In the genomic region with DNA sequence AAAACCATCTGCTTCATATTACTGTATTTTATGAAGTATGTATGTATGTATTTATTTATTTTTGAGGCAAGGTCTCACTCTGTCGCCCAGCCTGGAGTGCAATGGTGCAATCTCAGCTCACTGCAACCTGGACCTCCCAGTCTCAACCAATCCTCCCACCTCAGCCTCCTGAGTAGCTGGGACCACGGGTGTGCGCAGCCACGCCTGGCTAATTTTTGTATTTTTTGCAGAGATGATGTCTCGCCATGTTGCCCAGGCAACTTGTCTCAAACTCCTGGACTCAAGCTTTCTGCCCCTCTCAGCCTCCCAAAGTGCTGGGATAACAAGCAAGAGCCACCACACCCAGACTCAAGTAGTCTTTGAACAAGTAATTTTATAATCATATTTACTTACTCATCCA, we compare ENCODE assay signal across 19 cellular contexts. TPM values are rescaled to one million over a fixed set of nuclear protein-coding genes. Genes with fewer than 3 reads are reported as not detected.
A peak's percentile ranks its signal among the peaks of the same experiment; 100 is the strongest.
DNase-seq lines count a peak whose midpoint lies in the region; ATAC-seq, FAIRE-seq and TF ChIP-seq lines count a peak whose summit lies in the region.
"Had no signal": no experiment of that assay in that cellular context is flagged by ENCODE, and none has a peak within 500 bp of the region (broad histone marks: within the 10 kb centered on the region; RNA-seq: fewer than 3 reads in every experiment).

No MANE protein-coding gene starts in this region.

- no peaks in the 10 kb centered on the region for H3K9me1 ChIP-seq in endothelial cell of umbilical vein (replicated peaks; ENCODE audit: control insufficient read depth, extremely low read depth, insufficient read depth, low read length)

- TF ChIP-seq POLR2A in endothelial cell of umbilical vein (IDR thresholded peaks at IDR 0.05; ENCODE audit: low read depth, low read length), result no peak
- no peak for TF ChIP-seq POLR2A in breast epithelium (IDR thresholded peaks at IDR 0.05)

- H3K9ac ChIP-seq in endothelial cell of umbilical vein (replicated peaks; ENCODE audit: extremely low read depth, insufficient read depth, low read length), result peak overlapping the region; percentile 3

- peaks cover 8% of the 10 kb centered on the region for H3K36me3 Mint-ChIP-seq in mesothelial cell of epicardium

- H3K27ac ChIP-seq in endothelial cell of umbilical vein (ENCODE audit: insufficient read depth, low read depth, low read length) (peak overlapping the region; percentile 65), foreskin keratinocyte (no peak overlapping the region), breast epithelium (no peak overlapping the region)
- H3K27ac ChIP-seq: C4-2B, left lung, upper lobe of right lung had no signal

- peaks cover 4% of the 10 kb centered on the region for H4K20me1 ChIP-seq in endothelial cell of umbilical vein (replicated peaks; ENCODE audit: control insufficient read depth, extremely low read depth, insufficient read depth, low read length)

- no peaks in the 10 kb centered on the region for H3K9me3 ChIP-seq in endothelial cell of umbilical vein (replicated peaks; ENCODE audit: control insufficient read depth, insufficient read depth, low read length)
- H3K9me3 ChIP-seq in breast epithelium, result no peaks in the 10 kb centered on the region
- H3K9me3 ChIP-seq: left lung, upper lobe of right lung had no signal

- CTCF ChIA-PET in endothelial cell of umbilical vein (lab: Charles Lee), result interaction anchor here (3.5 kb wide), 1 partner anchor 169 kb away, joined by 13 read pairs; no protein-coding TSS in a partner anchor

- no peak overlapping the region for H3K4me3 Mint-ChIP-seq in mesothelial cell of epicardium

- BruUV-seq in endothelial cell of umbilical vein (replicated peaks; lab: Mats Ljungman, UMichigan), result no TSS peak

- peaks cover 13% of the 10 kb centered on the region for H3K9me3 Mint-ChIP-seq in mesothelial cell of epicardium

- H3K4me1 Mint-ChIP-seq in mesothelial cell of epicardium, result peaks cover 44% of the 10 kb centered on the region

- no peak for FAIRE-seq in endothelial cell of umbilical vein (lab: Jason Lieb, UNC)

- ATAC-seq in foreskin keratinocyte, result no peak
- ATAC-seq: esophagus mucosa, left lung, upper lobe of right lung had no signal

- no peak for TF ChIP-seq CTCF in endothelial cell of umbilical vein (IDR thresholded peaks at IDR 0.05; ENCODE audit: extremely low read depth in 1 of 2, insufficient read depth in 1 of 2, low read depth in 1 of 2, low read length in 2 of 2)
- no peak for TF ChIP-seq CTCF in foreskin keratinocyte (conservative IDR thresholded peaks at IDR 0.05)
- no peak for TF ChIP-seq CTCF in mesothelial cell of epicardium (IDR thresholded peaks at IDR 0.05; ENCODE audit: unreplicated experiment)
- TF ChIP-seq CTCF in breast epithelium (IDR thresholded peaks at IDR 0.05), result no peak

- dilution Hi-C loops in endothelial cell of umbilical vein (cut with MboI; ENCODE audit: extremely low pct_ligation_motif_present, low sequenced_read_pairs), result no loop called here

- H3K79me2 ChIP-seq in endothelial cell of umbilical vein (ENCODE audit: control insufficient read depth, insufficient read depth, low read length), result peaks cover 90% of the 10 kb centered on the region

- H2AFZ ChIP-seq in endothelial cell of umbilical vein (ENCODE audit: low read depth, low read length), result no peak overlapping the region

- POLR2A ChIA-PET in endothelial cell of umbilical vein (lab: Charles Lee), result no interaction called here

- H3K27me3 Mint-ChIP-seq in mesothelial cell of epicardium (ENCODE audit: low read depth), result no peaks in the 10 kb centered on the region

- DNase-seq in NCI-H510A treated with DMSO at 0.1 percent for 48 hours (lab: John Stamatoyannopoulos, UW) (peak; percentile 4), NCI-H510A (lab: John Stamatoyannopoulos, UW) (no peak), NCI-H748 (lab: John Stamatoyannopoulos, UW; ENCODE audit: unreplicated experiment) (peak; percentile 100), endothelial cell of umbilical vein (ENCODE audit: low read depth, low spot score) (no peak), foreskin keratinocyte (no peak), mesothelial cell of epicardium (ENCODE audit: low spot score in 2 of 2, unreplicated experiment in 2 of 2) (no peak), breast epithelium (ENCODE audit: low spot score in 2 of 2) (no peak)
- no peak for DNase-seq in effector CD4-positive, alpha-beta T cell
- DNase-seq: activated CD4-positive, alpha-beta T cell treated with anti-CD3 and anti-CD28 coated beads for 48 hours; caudate nucleus; DMS 273 treated with DMSO at 0.1 percent for 48 hours; glutamatergic neuron; left lung; NCI-H187 treated with DMSO at 0.1 percent for 48 hours; NCI-H446 treated with DMSO at 0.1 percent for 48 hours; stimulated activated CD4-positive, alpha-beta T cell treated with anti-CD3 and anti-CD28 coated beads, Interleukin-4, amount 100 ng/mL, for 24 hours; upper lobe of right lung had no signal

- H3K27me3 ChIP-seq in endothelial cell of umbilical vein (ENCODE audit: control insufficient read depth in 2 of 2, insufficient read depth in 2 of 2, low read length in 2 of 2) (no peaks in the 10 kb centered on the region), foreskin keratinocyte (no peaks in the 10 kb centered on the region), breast epithelium (no peaks in the 10 kb centered on the region)
- H3K27me3 ChIP-seq: left lung, upper lobe of right lung had no signal

- H3K4me3 ChIP-seq in endothelial cell of umbilical vein (replicated peaks in 1 of 3; ENCODE audit: insufficient read depth in 1 of 3, low read depth in 1 of 3, low read length in 3 of 3) (no peak overlapping the region), breast epithelium (no peak overlapping the region)
- H3K4me3 ChIP-seq: left lung, upper lobe of right lung had no signal

- intact Hi-C loops in endothelial cell of umbilical vein (cut with micrococcal nuclease) (loop anchor here (10.0 kb wide), 3 partner anchors 167 to 863 kb away; a partner anchor contains a TSS), breast epithelium (cut with DNase I; ENCODE audit: low total_unique reads) (no loop called here)

- no peak overlapping the region for H3K27ac Mint-ChIP-seq in mesothelial cell of epicardium

- peak overlapping the region; percentile 42 for H3K4me2 ChIP-seq in endothelial cell of umbilical vein (ENCODE audit: insufficient read depth, low read length)

- H3K4me1 ChIP-seq in endothelial cell of umbilical vein (ENCODE audit: control insufficient read depth, extremely low read depth, insufficient read depth, low read length) (peaks cover 37% of the 10 kb centered on the region), foreskin keratinocyte (peaks cover 29% of the 10 kb centered on the region), breast epithelium (no peaks in the 10 kb centered on the region)

- H3K36me3 ChIP-seq in endothelial cell of umbilical vein (ENCODE audit: control insufficient read depth in 2 of 2, extremely low read depth in 1 of 2, insufficient read depth in 2 of 2, low read length in 2 of 2) (no peaks in the 10 kb centered on the region), breast epithelium (no peaks in the 10 kb centered on the region)
- H3K36me3 ChIP-seq: left lung, upper lobe of right lung had no signal

TF ChIP-seq in endothelial cell of umbilical vein, 7 proteins besides CTCF, POLR2A, EP300 and RAD21:
- TF ChIP-seq MYC (IDR thresholded peaks at IDR 0.05; ENCODE audit: low read depth, low read length) (no peak), EZH2 (IDR thresholded peaks at IDR 0.05; ENCODE audit: borderline replicate concordance, low read depth, low read length, severe bottlenecking) (no peak), JUN (IDR thresholded peaks at IDR 0.05; ENCODE audit: borderline replicate concordance, insufficient read depth, insufficient read length, low read depth) (no peak)

RNA-seq across cellular contexts. Expression of a gene that starts 5.5 kb away (rescaled TPM):
- total RNA-seq in endothelial cell of umbilical vein (43.1 and 49.2 TPM in 2 replicates), foreskin keratinocyte (16.2 and 17.7 TPM in 2 replicates), mesothelial cell of epicardium (26.0 to 30.5 TPM (median 26.8 TPM) in 3 replicates), breast epithelium (10 to 100 TPM; 14.6 to 23.8 (median 17.0) TPM)
- polyA plus RNA-seq in endothelial cell of umbilical vein (6.9 and 7.2 TPM in 2 replicates), foreskin keratinocyte (3.7 and 4.1 TPM in 2 replicates)
- 8.0 and 8.7 TPM in 2 replicates for polyA plus RNA-seq in endothelial cell of umbilical vein (2011; cell fraction: cytosol; rRNA removed)
- 10.5 and 14.5 TPM in 2 replicates for polyA plus RNA-seq in endothelial cell of umbilical vein (2011; cell fraction: nucleus; rRNA removed)
- polyA plus RNA-seq in endothelial cell of umbilical vein (2012), result 26.3 and 31.3 TPM in 2 replicates
- polyA minus RNA-seq in endothelial cell of umbilical vein, result 17.0 and 20.2 TPM in 2 replicates
- 1.9 TPM for polyA minus RNA-seq in endothelial cell of umbilical vein (2011; cell fraction: cytosol; rRNA and poly(A)+ RNA removed)
- 35.3 and 45.9 TPM in 2 replicates for polyA minus RNA-seq in endothelial cell of umbilical vein (2011; cell fraction: nucleus; rRNA and poly(A)+ RNA removed)

Comparison
In these comparisons a context has a peak if more than half of its experiments do, and no peak if none do; other contexts are left out.
1. DNase-seq: peak in NCI-H510A treated with DMSO at 0.1 percent for 48 hours (single experiment) and NCI-H748 (single experiment); none in NCI-H510A (single experiment), endothelial cell of umbilical vein (single experiment), foreskin keratinocyte (0 of 2), effector CD4-positive, alpha-beta T cell (single experiment), mesothelial cell of epicardium (0 of 2) and breast epithelium (0 of 2).